ENCODE assay signal across 1 cellular context in the genomic region with DNA sequence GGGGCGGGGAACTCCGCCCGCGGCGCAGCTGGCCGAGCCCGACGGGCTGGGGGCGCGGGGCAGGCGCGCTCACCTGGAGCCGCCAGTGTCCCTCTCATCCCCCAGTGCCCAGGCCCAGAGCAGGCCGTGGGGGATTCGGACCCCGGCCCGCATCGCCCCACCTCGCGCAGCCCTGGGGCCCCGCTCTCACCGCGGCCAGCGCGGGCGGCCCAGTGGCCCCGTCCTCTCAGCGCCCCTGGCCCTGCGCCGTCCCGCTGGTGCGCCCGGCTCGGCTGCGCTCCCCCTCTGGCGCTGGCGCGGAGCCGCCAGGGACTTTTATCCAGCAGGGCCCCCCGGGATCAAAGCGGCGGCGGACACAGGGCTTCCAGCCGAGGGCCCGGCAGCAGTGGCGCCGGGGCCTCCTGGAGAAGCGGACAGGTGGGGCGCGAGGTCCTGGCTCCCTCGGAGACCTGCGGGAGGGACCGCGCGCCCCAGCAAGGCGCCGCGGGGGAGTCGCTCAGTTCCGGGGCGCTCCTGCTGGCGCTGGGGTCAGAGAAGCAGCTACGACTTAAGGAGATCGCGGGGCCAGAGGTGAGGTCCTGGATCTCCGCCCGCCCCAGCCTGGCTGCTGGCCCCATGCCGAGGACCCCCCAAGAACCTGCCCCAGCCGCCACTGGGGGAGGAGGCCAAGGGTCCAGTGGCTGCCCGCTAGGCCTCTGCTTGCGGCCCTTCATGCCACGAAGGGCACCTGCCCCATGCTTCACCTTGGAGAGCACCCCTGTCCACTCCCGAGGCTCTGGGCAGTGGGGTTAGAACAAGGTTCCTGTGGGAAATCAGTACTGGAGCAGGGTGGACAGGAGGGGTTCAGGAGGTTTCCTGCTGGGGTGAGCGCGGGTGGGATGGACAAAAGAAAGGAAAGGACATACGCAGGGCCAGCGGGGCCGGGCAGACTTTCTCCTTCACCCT.
A peak's percentile ranks its signal among the peaks of the same experiment; 100 is the strongest.
TF ChIP-seq lines count a peak whose summit lies in the region.

No MANE protein-coding gene starts in this region.

TF ChIP-seq in HepG2, 621 proteins besides CTCF, POLR2A, EP300 and RAD21 (continued from another document and continues in another):
- TF ChIP-seq, protein P1, sequence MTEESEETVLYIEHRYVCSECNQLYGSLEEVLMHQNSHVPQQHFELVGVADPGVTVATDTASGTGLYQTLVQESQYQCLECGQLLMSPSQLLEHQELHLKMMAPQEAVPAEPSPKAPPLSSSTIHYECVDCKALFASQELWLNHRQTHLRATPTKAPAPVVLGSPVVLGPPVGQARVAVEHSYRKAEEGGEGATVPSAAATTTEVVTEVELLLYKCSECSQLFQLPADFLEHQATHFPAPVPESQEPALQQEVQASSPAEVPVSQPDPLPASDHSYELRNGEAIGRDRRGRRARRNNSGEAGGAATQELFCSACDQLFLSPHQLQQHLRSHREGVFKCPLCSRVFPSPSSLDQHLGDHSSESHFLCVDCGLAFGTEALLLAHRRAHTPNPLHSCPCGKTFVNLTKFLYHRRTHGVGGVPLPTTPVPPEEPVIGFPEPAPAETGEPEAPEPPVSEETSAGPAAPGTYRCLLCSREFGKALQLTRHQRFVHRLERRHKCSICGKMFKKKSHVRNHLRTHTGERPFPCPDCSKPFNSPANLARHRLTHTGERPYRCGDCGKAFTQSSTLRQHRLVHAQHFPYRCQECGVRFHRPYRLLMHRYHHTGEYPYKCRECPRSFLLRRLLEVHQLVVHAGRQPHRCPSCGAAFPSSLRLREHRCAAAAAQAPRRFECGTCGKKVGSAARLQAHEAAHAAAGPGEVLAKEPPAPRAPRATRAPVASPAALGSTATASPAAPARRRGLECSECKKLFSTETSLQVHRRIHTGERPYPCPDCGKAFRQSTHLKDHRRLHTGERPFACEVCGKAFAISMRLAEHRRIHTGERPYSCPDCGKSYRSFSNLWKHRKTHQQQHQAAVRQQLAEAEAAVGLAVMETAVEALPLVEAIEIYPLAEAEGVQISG (CRISPR knock-in tag; IDR thresholded peaks at IDR 0.05), result peak; percentile 45
- TF ChIP-seq, protein P2, sequence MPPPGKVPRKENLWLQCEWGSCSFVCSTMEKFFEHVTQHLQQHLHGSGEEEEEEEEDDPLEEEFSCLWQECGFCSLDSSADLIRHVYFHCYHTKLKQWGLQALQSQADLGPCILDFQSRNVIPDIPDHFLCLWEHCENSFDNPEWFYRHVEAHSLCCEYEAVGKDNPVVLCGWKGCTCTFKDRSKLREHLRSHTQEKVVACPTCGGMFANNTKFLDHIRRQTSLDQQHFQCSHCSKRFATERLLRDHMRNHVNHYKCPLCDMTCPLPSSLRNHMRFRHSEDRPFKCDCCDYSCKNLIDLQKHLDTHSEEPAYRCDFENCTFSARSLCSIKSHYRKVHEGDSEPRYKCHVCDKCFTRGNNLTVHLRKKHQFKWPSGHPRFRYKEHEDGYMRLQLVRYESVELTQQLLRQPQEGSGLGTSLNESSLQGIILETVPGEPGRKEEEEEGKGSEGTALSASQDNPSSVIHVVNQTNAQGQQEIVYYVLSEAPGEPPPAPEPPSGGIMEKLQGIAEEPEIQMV (CRISPR knock-in tag; IDR thresholded peaks at IDR 0.05; ENCODE audit: low read depth), result 0 out of 2 replicates have a peak, but pooled peaks have one; percentile 32
- TF ChIP-seq UBTF (CRISPR knock-in tag; IDR thresholded peaks at IDR 0.05) (peak; percentile 57; the same call in 1 of the 2 replicates), ZFP62 (CRISPR knock-in tag; IDR thresholded peaks at IDR 0.05) (no peak), EED (CRISPR knock-in tag; IDR thresholded peaks at IDR 0.05) (0 out of 2 replicates have a peak, but pooled peaks have one; percentile 14), ZSCAN25 (CRISPR knock-in tag; IDR thresholded peaks at IDR 0.05) (peak; percentile 38; the same call in 1 of the 2 replicates), EEA1 (CRISPR knock-in tag; IDR thresholded peaks at IDR 0.05; ENCODE audit: borderline replicate concordance) (no peak), ZFP36 (IDR thresholded peaks at IDR 0.05; ENCODE audit: borderline replicate concordance, low read depth, low read length, partially characterized antibody) (no peak), ZC3H4 (CRISPR knock-in tag; IDR thresholded peaks at IDR 0.05; ENCODE audit: borderline replicate concordance) (peak; percentile 56; the same call in 1 of the 2 replicates), ZNF598 (CRISPR knock-in tag; IDR thresholded peaks at IDR 0.05; ENCODE audit: borderline replicate concordance) (0 out of 2 replicates have a peak, but pooled peaks have one; percentile 38), ARID4A (CRISPR knock-in tag; IDR thresholded peaks at IDR 0.05; ENCODE audit: borderline replicate concordance) (peak; percentile 50), ZNF567 (CRISPR knock-in tag; IDR thresholded peaks at IDR 0.05; ENCODE audit: borderline replicate concordance) (no peak), ZNF33B (CRISPR knock-in tag; IDR thresholded peaks at IDR 0.05) (peak; percentile 22; the same call in 1 of the 2 replicates), ZNF800 (CRISPR knock-in tag; IDR thresholded peaks at IDR 0.05) (peak; percentile 40; the same call in 1 of the 2 replicates), HNRNPLL (IDR thresholded peaks at IDR 0.05; ENCODE audit: low read depth, low read length, poor library complexity, severe bottlenecking) (peak; percentile 67), RARA (CRISPR knock-in tag; IDR thresholded peaks at IDR 0.05) (0 out of 2 replicates have a peak, but pooled peaks have one; percentile 12), GATAD1 (CRISPR knock-in tag; IDR thresholded peaks at IDR 0.05) (peak; percentile 33; the same call in 1 of the 2 replicates), ZNF142 (CRISPR knock-in tag; IDR thresholded peaks at IDR 0.05) (peak; percentile 87), SIN3A (IDR thresholded peaks at IDR 0.05; ENCODE audit: borderline replicate concordance, low read depth, low read length) (peak; percentile 15; the same call in 1 of the 2 replicates), SP4 (CRISPR knock-in tag; IDR thresholded peaks at IDR 0.05) (no peak), ZNF136 (CRISPR knock-in tag; IDR thresholded peaks at IDR 0.05; ENCODE audit: low read depth) (0 out of 2 replicates have a peak, but pooled peaks have one; percentile 68), HES4 (CRISPR knock-in tag; IDR thresholded peaks at IDR 0.05; ENCODE audit: borderline replicate concordance) (0 out of 2 replicates have a peak, but pooled peaks have one; percentile 4), FOXC1 (CRISPR knock-in tag; IDR thresholded peaks at IDR 0.05; ENCODE audit: borderline replicate concordance) (no peak), FOSL1 (CRISPR knock-in tag; IDR thresholded peaks at IDR 0.05; ENCODE audit: borderline replicate concordance) (no peak), WIZ (CRISPR knock-in tag; IDR thresholded peaks at IDR 0.05) (no peak)
- TF ChIP-seq, protein P3, sequence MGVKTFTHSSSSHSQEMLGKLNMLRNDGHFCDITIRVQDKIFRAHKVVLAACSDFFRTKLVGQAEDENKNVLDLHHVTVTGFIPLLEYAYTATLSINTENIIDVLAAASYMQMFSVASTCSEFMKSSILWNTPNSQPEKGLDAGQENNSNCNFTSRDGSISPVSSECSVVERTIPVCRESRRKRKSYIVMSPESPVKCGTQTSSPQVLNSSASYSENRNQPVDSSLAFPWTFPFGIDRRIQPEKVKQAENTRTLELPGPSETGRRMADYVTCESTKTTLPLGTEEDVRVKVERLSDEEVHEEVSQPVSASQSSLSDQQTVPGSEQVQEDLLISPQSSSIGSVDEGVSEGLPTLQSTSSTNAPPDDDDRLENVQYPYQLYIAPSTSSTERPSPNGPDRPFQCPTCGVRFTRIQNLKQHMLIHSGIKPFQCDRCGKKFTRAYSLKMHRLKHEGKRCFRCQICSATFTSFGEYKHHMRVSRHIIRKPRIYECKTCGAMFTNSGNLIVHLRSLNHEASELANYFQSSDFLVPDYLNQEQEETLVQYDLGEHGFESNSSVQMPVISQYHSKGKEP (CRISPR knock-in tag; IDR thresholded peaks at IDR 0.05), result no peak
